In genomic region chr5:180130291-180130869, GRCh38 we compare ENCODE assay signal across 1 cellular context.
TF ChIP-seq lines count a peak whose summit lies in the region.

No MANE protein-coding gene starts in this region.

TF ChIP-seq in HepG2, 621 proteins besides CTCF, POLR2A, EP300 and RAD21:
- TF ChIP-seq NFAT5 (CRISPR knock-in tag; IDR thresholded peaks at IDR 0.05) (no peak), ZNF577 (CRISPR knock-in tag; IDR thresholded peaks at IDR 0.05; ENCODE audit: borderline replicate concordance, low read depth) (no peak), RNF2 (conservative IDR thresholded peaks at IDR 0.05; ENCODE audit: low read depth) (no peak), ZSCAN25 (CRISPR knock-in tag; IDR thresholded peaks at IDR 0.05) (no peak), THAP8 (CRISPR knock-in tag; IDR thresholded peaks at IDR 0.05; ENCODE audit: borderline replicate concordance) (no peak), U2AF1 (optimal IDR thresholded peaks at IDR 0.05; ENCODE audit: low read depth, low read length) (no peak), ZBTB14 (CRISPR knock-in tag; IDR thresholded peaks at IDR 0.05) (no peak), PAXIP1 (CRISPR knock-in tag; conservative IDR thresholded peaks at IDR 0.05) (no peak), HDAC1 (CRISPR knock-in tag; IDR thresholded peaks at IDR 0.05) (no peak), HNRNPUL1 (IDR thresholded peaks at IDR 0.05; ENCODE audit: low read depth, low read length) (no peak), ARID3A (IDR thresholded peaks at IDR 0.05; ENCODE audit: low read depth, low read length) (no peak), TSC22D2 (CRISPR knock-in tag; IDR thresholded peaks at IDR 0.05; ENCODE audit: borderline replicate concordance) (no peak), ARNTL (CRISPR knock-in tag; IDR thresholded peaks at IDR 0.05) (no peak)
TF ChIP-seq in HepG2: peak in this region for 0.
